ENCODE assay signal across 2 cellular contexts in genomic region chrY:15773579-15773978, GRCh38.
A peak's percentile ranks its signal among the peaks of the same experiment; 100 is the strongest.
TF ChIP-seq lines count a peak whose summit lies in the region.

No MANE protein-coding gene starts in this region.

TF ChIP-seq in GM23338, 12 proteins besides CTCF, POLR2A, EP300 and RAD21:
- TF ChIP-seq CREB1 (CRISPR knock-in tag; IDR thresholded peaks at IDR 0.05; ENCODE audit: low read depth) (no peak), JUNB (IDR thresholded peaks at IDR 0.05; ENCODE audit: unreplicated experiment) (no peak), ZNF114 (CRISPR knock-in tag; IDR thresholded peaks at IDR 0.05) (no peak), ZNF462 (CRISPR knock-in tag; IDR thresholded peaks at IDR 0.05) (no peak), REST (IDR thresholded peaks at IDR 0.05; ENCODE audit: unreplicated experiment) (no peak), ZNF331 (CRISPR knock-in tag; IDR thresholded peaks at IDR 0.05; ENCODE audit: low read depth) (no peak), EZH2phosphoT487 (IDR thresholded peaks at IDR 0.05; ENCODE audit: unreplicated experiment) (no peak), ETS1 (IDR thresholded peaks at IDR 0.05) (no peak), EZH2 (IDR thresholded peaks at IDR 0.05; ENCODE audit: low read depth, unreplicated experiment) (no peak), NANOG (IDR thresholded peaks at IDR 0.05; ENCODE audit: borderline replicate concordance) (no peak), STAT1 (IDR thresholded peaks at IDR 0.05; ENCODE audit: unreplicated experiment) (no peak), POLR2AphosphoS5 (IDR thresholded peaks at IDR 0.05; ENCODE audit: low read depth) (no peak)
TF ChIP-seq in GM23338: peak in this region for 0.

TF ChIP-seq in H1, 55 proteins besides CTCF, POLR2A, EP300 and RAD21:
- no peak for TF ChIP-seq RFX5 (IDR thresholded peaks at IDR 0.05; ENCODE audit: borderline replicate concordance, low read depth, low read length)
- TF ChIP-seq NANOG (IDR thresholded peaks at IDR 0.05; ENCODE audit: insufficient read depth, low read depth, low read length, poor library complexity, severe bottlenecking): peak; percentile 64
- TF ChIP-seq KDM1A (IDR thresholded peaks at IDR 0.05; ENCODE audit: borderline replicate concordance, low read length): no peak
- TF ChIP-seq HDAC6 (IDR thresholded peaks at IDR 0.05; ENCODE audit: low read depth, low read length): no peak
- TF ChIP-seq BACH1 (IDR thresholded peaks at IDR 0.05; ENCODE audit: low read length): no peak
